Comparison of ENCODE assay signal across 8 cellular contexts in the genomic region with DNA sequence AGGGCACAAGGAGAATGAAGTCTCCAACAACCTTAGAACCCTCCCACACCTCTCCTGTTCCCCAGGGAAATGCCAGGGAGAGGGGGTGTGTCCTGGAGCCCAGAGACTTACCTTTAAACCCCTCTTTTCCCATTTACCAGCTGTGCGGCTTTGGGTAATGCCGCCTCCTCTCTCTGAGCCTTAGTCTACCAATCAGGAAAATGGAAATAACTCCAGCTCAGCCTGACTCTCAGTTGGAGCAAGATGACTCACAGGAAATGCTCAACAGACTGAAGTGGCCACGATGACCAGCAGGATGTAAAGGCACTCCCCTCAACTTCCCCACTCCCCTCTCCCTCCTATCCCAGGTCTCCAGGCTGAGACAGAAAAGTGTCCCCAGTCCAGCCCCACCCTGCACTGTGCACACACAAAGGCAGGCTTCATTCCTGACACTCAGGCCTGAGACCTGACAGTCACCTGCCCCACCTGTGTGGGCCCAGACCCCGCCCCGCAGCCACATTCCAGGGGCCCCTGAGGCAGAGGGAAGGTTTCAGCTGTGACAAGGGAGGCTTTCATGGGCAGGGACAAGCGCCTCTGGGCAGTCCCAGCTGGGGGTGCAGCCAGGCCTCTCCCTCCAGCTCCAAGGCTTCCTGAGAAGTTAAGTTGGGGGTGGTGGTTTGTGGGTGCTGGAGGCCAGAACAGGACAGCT. TPM values are rescaled to one million over a fixed set of nuclear protein-coding genes. Genes with fewer than 3 reads are reported as not detected.
A peak's percentile ranks its signal among the peaks of the same experiment; 100 is the strongest.
DNase-seq lines count a peak whose midpoint lies in the region; ATAC-seq and TF ChIP-seq lines count a peak whose summit lies in the region.

No MANE protein-coding gene starts in this region.

- H3K4me1 ChIP-seq in trophoblast cell (ENCODE audit: control insufficient read depth in 1 of 2, insufficient read depth in 2 of 2, low read length in 2 of 2) (peaks cover 16 to 18% of the 10 kb centered on the region in 2 experiments), ascending aorta (no peaks in the 10 kb centered on the region)

- peaks cover 5% of the 10 kb centered on the region for H3K27me3 Mint-ChIP-seq in activated naive CD4-positive, alpha-beta T cell treated with anti-CD3 and anti-CD28 coated beads for 36 hours (ENCODE audit: low read depth)
- peaks cover 11% of the 10 kb centered on the region for H3K27me3 Mint-ChIP-seq in stimulated activated naive CD8-positive, alpha-beta T cell treated with anti-CD3 and anti-CD28 coated beads, Interleukin-15, amount 100 ng/mL, for 72 hours

- H3K14ac ChIP-seq in trophoblast cell (ENCODE audit: low read length): no peak overlapping the region

- H3K9me3 ChIP-seq in trophoblast cell (ENCODE audit: insufficient read depth, low read depth, low read length) (peaks cover 2% of the 10 kb centered on the region), ascending aorta (no peaks in the 10 kb centered on the region)

- peak overlapping the region; percentile 8 for H3K18ac ChIP-seq in trophoblast cell (ENCODE audit: low read length)

- WGBS in trophoblast cell (ENCODE audit: extremely low coverage, insufficient coverage, insufficient read length): no CpG with 5 or more reads among the region's 6 CpGs

- peak overlapping the region; percentile 24 for H3K4me2 ChIP-seq in trophoblast cell (ENCODE audit: low read length)

- H3K36me3 Mint-ChIP-seq in activated naive CD4-positive, alpha-beta T cell treated with anti-CD3 and anti-CD28 coated beads for 36 hours (ENCODE audit: low read depth): no peaks in the 10 kb centered on the region

- no peak overlapping the region for H3K4me3 Mint-ChIP-seq in activated naive CD4-positive, alpha-beta T cell treated with anti-CD3 and anti-CD28 coated beads for 36 hours
- H3K4me3 Mint-ChIP-seq in stimulated activated naive CD8-positive, alpha-beta T cell treated with anti-CD3 and anti-CD28 coated beads, Interleukin-15, amount 100 ng/mL, for 72 hours: no peak overlapping the region

- DNase-seq in EH (ENCODE audit: low read depth) (peak; percentile 92), trophoblast cell (peak; percentile 89 to 93), NCI-H1092 (lab: John Stamatoyannopoulos, UW) (no peak), ascending aorta (ENCODE audit: low spot score in 2 of 2) (no peak)
- DNase-seq in activated naive CD4-positive, alpha-beta T cell treated with anti-CD3 and anti-CD28 coated beads for 36 hours: no peak
- DNase-seq in stimulated activated naive CD8-positive, alpha-beta T cell treated with anti-CD3 and anti-CD28 coated beads, Interleukin-15, amount 100 ng/mL, for 72 hours: no peak

- CTCF ChIA-PET in activated naive CD4-positive, alpha-beta T cell treated with anti-CD3 and anti-CD28 coated beads for 36 hours (lab: Charles Lee): no interaction called here

- H4K91ac ChIP-seq in trophoblast cell (ENCODE audit: low read depth, low read length): peak overlapping the region; percentile 7

- H3K9me3 Mint-ChIP-seq in activated naive CD4-positive, alpha-beta T cell treated with anti-CD3 and anti-CD28 coated beads for 36 hours: no peaks in the 10 kb centered on the region
- no peaks in the 10 kb centered on the region for H3K9me3 Mint-ChIP-seq in stimulated activated naive CD8-positive, alpha-beta T cell treated with anti-CD3 and anti-CD28 coated beads, Interleukin-15, amount 100 ng/mL, for 72 hours

- H3K9ac ChIP-seq in trophoblast cell (ENCODE audit: low read length): no peak overlapping the region

- peak overlapping the region; percentile 78 for H3K27ac ChIP-seq in trophoblast cell (ENCODE audit: low read depth, low read length)
- H3K27ac ChIP-seq in ascending aorta: no peak overlapping the region

- H2AFZ ChIP-seq in trophoblast cell (ENCODE audit: insufficient read depth, low read length, poor library complexity): no peak overlapping the region

- H4K8ac ChIP-seq in trophoblast cell (ENCODE audit: low read depth, low read length): peak overlapping the region; percentile 8

- no peak overlapping the region for H3K27ac Mint-ChIP-seq in activated naive CD4-positive, alpha-beta T cell treated with anti-CD3 and anti-CD28 coated beads for 36 hours
- no peak overlapping the region for H3K27ac Mint-ChIP-seq in stimulated activated naive CD8-positive, alpha-beta T cell treated with anti-CD3 and anti-CD28 coated beads, Interleukin-15, amount 100 ng/mL, for 72 hours

- H2BK12ac ChIP-seq in trophoblast cell (ENCODE audit: low read length): peak overlapping the region; percentile 17

- no peak overlapping the region for H4K12ac ChIP-seq in trophoblast cell (ENCODE audit: low read depth, low read length)

- intact Hi-C loops in activated naive CD4-positive, alpha-beta T cell treated with anti-CD3 and anti-CD28 coated beads for 36 hours (cut with micrococcal nuclease): no loop called here
- intact Hi-C loops in ascending aorta (cut with DNase I): no loop called here

- H3K4me3 ChIP-seq in trophoblast cell (ENCODE audit: low read depth, low read length): no peak overlapping the region
- no peak overlapping the region for H3K4me3 ChIP-seq in ascending aorta

- peak overlapping the region; percentile 18 for H2BK120ac ChIP-seq in trophoblast cell (ENCODE audit: insufficient read depth, low read length, poor library complexity)

- peaks cover 1% of the 10 kb centered on the region for H3K79me2 ChIP-seq in trophoblast cell (ENCODE audit: control insufficient read depth, insufficient read depth, low read length, poor library complexity)

- H3K36me3 ChIP-seq in trophoblast cell (ENCODE audit: control insufficient read depth in 1 of 2, insufficient read depth in 2 of 2, low read length in 2 of 2) (peaks cover 21 to 29% of the 10 kb centered on the region in 2 experiments), ascending aorta (no peaks in the 10 kb centered on the region)

- peak overlapping the region; percentile 1 for H2AK5ac ChIP-seq in trophoblast cell (ENCODE audit: low read length)

- peaks cover 3% of the 10 kb centered on the region for H3K79me1 ChIP-seq in trophoblast cell (ENCODE audit: low read length)

- no peak overlapping the region for H2BK5ac ChIP-seq in trophoblast cell (ENCODE audit: low read depth, low read length, poor library complexity)

- no peak overlapping the region for H3K23ac ChIP-seq in trophoblast cell (ENCODE audit: low read length)

- H3K4me1 Mint-ChIP-seq in activated naive CD4-positive, alpha-beta T cell treated with anti-CD3 and anti-CD28 coated beads for 36 hours (ENCODE audit: low read depth): no peaks in the 10 kb centered on the region
- no peaks in the 10 kb centered on the region for H3K4me1 Mint-ChIP-seq in stimulated activated naive CD8-positive, alpha-beta T cell treated with anti-CD3 and anti-CD28 coated beads, Interleukin-15, amount 100 ng/mL, for 72 hours

- H3K4ac ChIP-seq in trophoblast cell (ENCODE audit: low read depth, low read length): no peak overlapping the region

- no peaks in the 10 kb centered on the region for H3K27me3 ChIP-seq in trophoblast cell (ENCODE audit: insufficient read depth, low read length)
- H3K27me3 ChIP-seq in ascending aorta: no peaks in the 10 kb centered on the region

- TF ChIP-seq CTCF in ascending aorta (IDR thresholded peaks at IDR 0.05): no peak

- ATAC-seq in esophagus mucosa: peak; percentile 61
- no peak for ATAC-seq in stimulated activated naive CD8-positive, alpha-beta T cell treated with anti-CD3 and anti-CD28 coated beads, Interleukin-15, amount 100 ng/mL, for 72 hours

TF ChIP-seq in PFSK-1, 5 proteins besides CTCF, POLR2A, EP300 and RAD21 (continues in another document):
- peak; percentile 36; the same call in 1 of the 2 replicates for TF ChIP-seq SIN3A (IDR thresholded peaks at IDR 0.05; ENCODE audit: borderline replicate concordance, insufficient read depth, low read length)
- no peak for TF ChIP-seq TAF1 (IDR thresholded peaks at IDR 0.05; ENCODE audit: borderline replicate concordance, insufficient read depth, low read length)

RNA-seq across cellular contexts. Expression of a gene that starts 3.0 kb away (rescaled TPM):
- polyA plus RNA-seq in PFSK-1 (2012; ENCODE audit: insufficient read length, low read depth): not detected
- total RNA-seq in esophagus mucosa (2,810 TPM), ascending aorta (0.32 TPM)
- 0.40 and 0.64 TPM in 2 replicates for polyA plus RNA-seq in trophoblast cell (2013)
- not detected for total RNA-seq in activated naive CD4-positive, alpha-beta T cell treated with anti-CD3 and anti-CD28 coated beads for 36 hours

RNA-seq across cellular contexts. Expression of a gene that starts 6.4 kb away (rescaled TPM):
- not detected for polyA plus RNA-seq in PFSK-1 (2012; ENCODE audit: insufficient read length, low read depth)
- total RNA-seq in esophagus mucosa (366 TPM), ascending aorta (1.4 TPM)
- 1,394 and 1,458 TPM in 2 replicates for polyA plus RNA-seq in trophoblast cell (2013)
- not detected for total RNA-seq in activated naive CD4-positive, alpha-beta T cell treated with anti-CD3 and anti-CD28 coated beads for 36 hours

RNA-seq across cellular contexts. Expression of a gene that starts 16.3 kb away (rescaled TPM):
- polyA plus RNA-seq in PFSK-1 (2012; ENCODE audit: insufficient read length, low read depth): not detected
- 44,686 TPM for total RNA-seq in esophagus mucosa
- polyA plus RNA-seq in trophoblast cell (2013): not detected in 2 replicates
- total RNA-seq in activated naive CD4-positive, alpha-beta T cell treated with anti-CD3 and anti-CD28 coated beads for 36 hours: not detected
- total RNA-seq in ascending aorta: 1.9 TPM

RNA-seq across cellular contexts. Expression of a gene that starts 32.0 kb away (rescaled TPM):
- polyA plus RNA-seq in PFSK-1 (2012; ENCODE audit: insufficient read length, low read depth): not detected
- not detected for total RNA-seq in esophagus mucosa
- polyA plus RNA-seq in trophoblast cell (2013): not detected in 2 replicates
- total RNA-seq in activated naive CD4-positive, alpha-beta T cell treated with anti-CD3 and anti-CD28 coated beads for 36 hours: not detected
- not detected for total RNA-seq in ascending aorta

RNA-seq across cellular contexts. Expression of a gene that starts 40.8 kb away (rescaled TPM):
- not detected for polyA plus RNA-seq in PFSK-1 (2012; ENCODE audit: insufficient read length, low read depth)
- total RNA-seq in esophagus mucosa (not detected), ascending aorta (not detected)
- not detected in 2 replicates for polyA plus RNA-seq in trophoblast cell (2013)
- total RNA-seq in activated naive CD4-positive, alpha-beta T cell treated with anti-CD3 and anti-CD28 coated beads for 36 hours: not detected

Comparison
In these comparisons a context has a peak if more than half of its experiments do, and no peak if none do; other contexts are left out.
1. DNase-seq: peak in EH (single experiment) and trophoblast cell (2 of 2); none in activated naive CD4-positive, alpha-beta T cell treated with anti-CD3 and anti-CD28 coated beads for 36 hours (single experiment), NCI-H1092 (single experiment), stimulated activated naive CD8-positive, alpha-beta T cell treated with anti-CD3 and anti-CD28 coated beads, Interleukin-15, amount 100 ng/mL, for 72 hours (0 of 2) and ascending aorta (0 of 2).
2. RNA of a gene that starts 3.0 kb away (total RNA-seq): 2,810 TPM in esophagus mucosa (single experiment); 0.32 TPM in ascending aorta (single experiment) and not detected in activated naive CD4-positive, alpha-beta T cell treated with anti-CD3 and anti-CD28 coated beads for 36 hours; every median in the first group is over 1,000 times any median in the second.
3. RNA of a gene that starts 6.4 kb away (total RNA-seq): 366 TPM in esophagus mucosa (single experiment); 1.4 TPM in ascending aorta (single experiment) and not detected in activated naive CD4-positive, alpha-beta T cell treated with anti-CD3 and anti-CD28 coated beads for 36 hours; every median in the first group is over 100 times any median in the second.
4. RNA of a gene that starts 16.3 kb away (total RNA-seq): 44,686 TPM in esophagus mucosa (single experiment); 1.9 TPM in ascending aorta (single experiment) and not detected in activated naive CD4-positive, alpha-beta T cell treated with anti-CD3 and anti-CD28 coated beads for 36 hours; every median in the first group is over 1,000 times any median in the second.